In genomic region chr2:191625016-191625415, GRCh38 we compare ENCODE assay signal across 8 cellular contexts. TPM values are rescaled to one million over a fixed set of nuclear protein-coding genes. Genes with fewer than 3 reads are reported as not detected.
DNase-seq lines count a peak whose midpoint lies in the region; ATAC-seq and TF ChIP-seq lines count a peak whose summit lies in the region.

No MANE protein-coding gene starts in this region.

- DNase-seq in left lung (no peak), endodermal cell (no peak), NCI-H2171 (lab: John Stamatoyannopoulos, UW) (no peak), thyroid gland (no peak)

- H3K4me1 ChIP-seq in left lung (peaks cover 0 to 42% of the 10 kb centered on the region in 2 donors), endodermal cell (ENCODE audit: control insufficient read depth, insufficient read depth, low read length) (peaks cover 4% of the 10 kb centered on the region), thyroid gland (no peaks in the 10 kb centered on the region)

- H3K9me3 ChIP-seq in left lung (no peaks in the 10 kb centered on the region), endodermal cell (ENCODE audit: control insufficient read depth, low read length) (no peaks in the 10 kb centered on the region), thyroid gland (no peaks in the 10 kb centered on the region)

- no peak overlapping the region for H3K27ac Mint-ChIP-seq in endodermal cell

- no peak overlapping the region for H3K4me3 Mint-ChIP-seq in endodermal cell

- H3K36me3 ChIP-seq in left lung (no peaks in the 10 kb centered on the region), endodermal cell (ENCODE audit: control insufficient read depth, insufficient read depth, low read length) (no peaks in the 10 kb centered on the region), thyroid gland (no peaks in the 10 kb centered on the region)

- H3K27me3 Mint-ChIP-seq in endodermal cell (ENCODE audit: insufficient read depth) = no peaks in the 10 kb centered on the region

- intact Hi-C loops in left lung (cut with DNase I) = no loop called here
- intact Hi-C loops in thyroid gland (cut with DNase I) = no loop called here

- WGBS in endodermal cell (ENCODE audit: insufficient coverage in 1 of 2, insufficient read length in 1 of 2), 2 experiments = 81 to 95% methylated on average over 2 to 3 of the region's 3 CpGs
- 71 to 77% methylated on average over 3 of the region's 3 CpGs for WGBS in thyroid gland, 2 donors

- no peaks in the 10 kb centered on the region for H3K27me3 ChIP-seq in left lung
- no peaks in the 10 kb centered on the region for H3K27me3 ChIP-seq in endodermal cell (ENCODE audit: control insufficient read depth, insufficient read depth, low read length, poor library complexity, severe bottlenecking)
- H3K27me3 ChIP-seq in thyroid gland = no peaks in the 10 kb centered on the region

- no peak for TF ChIP-seq POLR2A in thyroid gland (IDR thresholded peaks at IDR 0.05)

- no peaks in the 10 kb centered on the region for H3K9me3 Mint-ChIP-seq in endodermal cell

- ATAC-seq in GM19463 (IDR thresholded peaks at IDR 0.05; ENCODE audit: unreplicated experiment) (peak; percentile 60), HG03571 (IDR thresholded peaks at IDR 0.05; ENCODE audit: unreplicated experiment) (peak; percentile 76), left lung (peak; percentile 21), HG03280 (IDR thresholded peaks at IDR 0.05; ENCODE audit: unreplicated experiment) (no peak)
- ATAC-seq in activated CD4-positive, CD25-positive, alpha-beta regulatory T cell treated with anti-CD3 and anti-CD28 coated beads, Interleukin-2, amount 50 U/mL, for 24 hours = peak; percentile 65 to 68

- no peak overlapping the region for H3K9ac ChIP-seq in endodermal cell (ENCODE audit: extremely low read depth, low read length, poor library complexity, severe bottlenecking)

- no peak for TF ChIP-seq CTCF in left lung (IDR thresholded peaks at IDR 0.05)
- TF ChIP-seq CTCF in endodermal cell (conservative IDR thresholded peaks at IDR 0.05) = no peak
- no peak for TF ChIP-seq CTCF in thyroid gland (IDR thresholded peaks at IDR 0.05)

- H3K27ac ChIP-seq in left lung = peak overlapping the region in 1 of 2 donors; percentile 67
- no peak overlapping the region for H3K27ac ChIP-seq in endodermal cell (ENCODE audit: low read depth, low read length)
- no peak overlapping the region for H3K27ac ChIP-seq in thyroid gland

- peaks cover 5% of the 10 kb centered on the region for H3K4me1 Mint-ChIP-seq in endodermal cell

- H3K36me3 Mint-ChIP-seq in endodermal cell (ENCODE audit: low read depth) = no peaks in the 10 kb centered on the region

- H3K4me3 ChIP-seq in left lung (no peak overlapping the region), endodermal cell (ENCODE audit: low read length) (no peak overlapping the region), thyroid gland (replicated peaks in 1 of 3) (no peak overlapping the region)

RNA-seq across cellular contexts. Expression of gene NABP1, which starts 52.9 kb away (rescaled TPM):
- 100 to 1,000 TPM in 1 of 2 donors, 10 to 100 TPM in 1; 41.4 to 122 TPM for total RNA-seq in left lung
- total RNA-seq in endodermal cell = 1 to 10 TPM; 5.8 to 8.7 TPM
- polyA plus RNA-seq in endodermal cell (2013, experiment 1 of 2) = 2.7 TPM
- polyA plus RNA-seq in endodermal cell (2013, experiment 2 of 2) = 1.7 TPM
- total RNA-seq in thyroid gland = 10 to 100 TPM in 1 of 4 donors, 1 to 10 TPM in 3; 5.7 to 28.6 (median 7.9) TPM
